Comparison of ENCODE assay signal across 22 cellular contexts in the genomic region with DNA sequence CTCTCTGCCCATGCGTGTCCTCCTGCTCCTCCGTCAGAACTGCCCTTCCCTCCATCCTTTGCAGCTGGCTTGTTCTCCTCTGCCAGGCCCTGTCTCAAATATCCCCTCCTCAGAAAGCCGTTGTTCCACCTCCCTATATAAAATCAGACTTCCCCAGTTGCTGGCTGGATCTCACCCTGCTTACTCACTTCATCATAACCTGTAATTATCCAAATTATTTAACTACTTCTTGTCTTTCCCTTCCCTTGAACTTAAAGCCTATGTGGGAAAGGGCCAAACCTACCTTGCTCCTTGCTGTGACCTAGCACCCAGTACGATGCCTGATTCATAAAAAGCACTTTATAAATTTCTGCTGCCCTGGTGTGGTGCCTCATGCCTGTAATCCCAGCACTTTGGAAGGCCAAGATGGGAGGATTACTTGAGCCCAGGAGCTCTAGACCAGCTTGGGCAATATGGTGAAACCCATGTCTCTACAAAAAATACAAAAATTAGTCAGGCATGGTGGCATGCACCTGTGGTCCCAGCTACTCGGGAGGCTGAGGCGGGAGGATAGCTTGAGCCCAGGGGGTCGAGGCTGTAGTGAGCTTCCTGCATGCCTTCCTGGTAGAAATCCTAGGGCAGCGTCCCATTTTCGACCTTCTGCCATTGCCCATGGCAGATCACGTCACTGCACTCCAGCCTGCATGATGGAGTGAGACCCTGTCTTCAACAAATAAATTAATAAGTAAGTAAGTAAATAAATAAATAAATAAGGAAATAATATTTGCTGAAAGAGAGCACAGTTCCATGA. TPM values are rescaled to one million over a fixed set of nuclear protein-coding genes. Genes with fewer than 3 reads are reported as not detected.
DNase-seq lines count a peak whose midpoint lies in the region; ATAC-seq and TF ChIP-seq lines count a peak whose summit lies in the region.
"Had no signal": no experiment of that assay in that cellular context is flagged by ENCODE, and none has a peak within 500 bp of the region (broad histone marks: within the 10 kb centered on the region; RNA-seq: fewer than 3 reads in every experiment).

No MANE protein-coding gene starts in this region.

- no peaks in the 10 kb centered on the region for H3K36me3 ChIP-seq in suprapubic skin
- H3K36me3 ChIP-seq: BLaER1 had no signal

- H3K27ac ChIP-seq in coronary artery (no peak overlapping the region), suprapubic skin (no peak overlapping the region)
- H3K27ac ChIP-seq: 22Rv1, BLaER1, C4-2B had no signal

- H3K27me3 ChIP-seq in suprapubic skin, result no peaks in the 10 kb centered on the region
- H3K27me3 ChIP-seq: BLaER1 had no signal

- TF ChIP-seq CTCF in coronary artery (IDR thresholded peaks at IDR 0.05) (no peak), suprapubic skin (IDR thresholded peaks at IDR 0.05) (no peak)

- peak; percentile 22 for DNase-seq in NCI-H1105 treated with DMSO at 0.1 percent for 48 hours (lab: John Stamatoyannopoulos, UW)
- DNase-seq in NCI-H1105 (lab: John Stamatoyannopoulos, UW), result no peak
- peak; percentile 24 for DNase-seq in coronary artery (ENCODE audit: low spot score)
- peak; percentile 39 for DNase-seq in mesenteric fat pad (ENCODE audit: low spot score)
- peak; percentile 21 to 59 for DNase-seq in suprapubic skin (ENCODE audit: low spot score in 2 of 2)
- DNase-seq in DMS 273 treated with DMSO at 0.1 percent for 48 hours (lab: John Stamatoyannopoulos, UW), result no peak
- DNase-seq in DMS153 (lab: John Stamatoyannopoulos, UW), result no peak
- DNase-seq: Calu3; CD4-positive, CD25-positive, alpha-beta regulatory T cell; CD8-positive, alpha-beta memory T cell; DMS79 treated with DMSO at 0.1 percent for 48 hours; GF-D8; H9; HFFc6 had no signal

- H3K9me3 ChIP-seq in suprapubic skin, result no peaks in the 10 kb centered on the region
- H3K9me3 ChIP-seq: BLaER1 had no signal

- 86% methylated on average over 10 of the region's 10 CpGs for WGBS in suprapubic skin

- TF ChIP-seq POLR2A in suprapubic skin (IDR thresholded peaks at IDR 0.05), result no peak

- H3K4me3 ChIP-seq in coronary artery (no peak overlapping the region), suprapubic skin (no peak overlapping the region)
- H3K4me3 ChIP-seq: BLaER1, GM23338 had no signal

- no peak for ATAC-seq in HG03039 (IDR thresholded peaks at IDR 0.05; ENCODE audit: unreplicated experiment)
- ATAC-seq: GM23338, HCT116 had no signal

- no peak for TF ChIP-seq EP300 in suprapubic skin (IDR thresholded peaks at IDR 0.05)

- H3K4me1 ChIP-seq in suprapubic skin, result no peaks in the 10 kb centered on the region
- H3K4me1 ChIP-seq: BLaER1 had no signal

RNA-seq across cellular contexts. Expression of a gene that starts 39.5 kb away (rescaled TPM):
- total RNA-seq in mesenteric fat pad (not detected), suprapubic skin (1 to 10 TPM in 1 of 4 donors, under 1 TPM in 3; 0.10 to 1.5 (median 0.51) TPM)
- total RNA-seq: B cell; Calu3; CD8-positive, alpha-beta memory T cell; G401; H9; HFFc6 had no signal

Comparison
In these comparisons a context has a peak if more than half of its experiments do, and no peak if none do; other contexts are left out.
1. DNase-seq: peak in NCI-H1105 treated with DMSO at 0.1 percent for 48 hours (single experiment), coronary artery (single experiment), mesenteric fat pad (single experiment) and suprapubic skin (2 of 2); none in NCI-H1105 (single experiment), DMS 273 treated with DMSO at 0.1 percent for 48 hours (single experiment) and DMS153 (single experiment).